Comparison of ENCODE assay signal across 10 cellular contexts in genomic region chr19:11453468-11454341, GRCh38. TPM values are rescaled to one million over a fixed set of nuclear protein-coding genes. Genes with fewer than 3 reads are reported as not detected.
A peak's percentile ranks its signal among the peaks of the same experiment; 100 is the strongest.
DNase-seq lines count a peak whose midpoint lies in the region; ATAC-seq and TF ChIP-seq lines count a peak whose summit lies in the region.
"Had no signal": no experiment of that assay in that cellular context is flagged by ENCODE, and none has a peak within 500 bp of the region (broad histone marks: within the 10 kb centered on the region; RNA-seq: fewer than 3 reads in every experiment).

No MANE protein-coding gene starts in this region.

- intact Hi-C loops in mucosa of descending colon (cut with DNase I, micrococcal nuclease) = no loop called here

- H3K27ac ChIP-seq in SU-DHL-6 (ENCODE audit: low read depth, low read length) (no peak overlapping the region), foreskin keratinocyte (no peak overlapping the region)

- no peaks in the 10 kb centered on the region for H3K79me2 ChIP-seq in SU-DHL-6 (ENCODE audit: insufficient read depth, low read length)

- no peak overlapping the region for H2AFZ ChIP-seq in SU-DHL-6 (ENCODE audit: low read depth, low read length, severe bottlenecking)

- H3K4me2 ChIP-seq in SU-DHL-6 (ENCODE audit: low read depth, low read length, poor library complexity, severe bottlenecking) = no peak overlapping the region

- H3K36me3 ChIP-seq in SU-DHL-6 (ENCODE audit: low read length) (no peaks in the 10 kb centered on the region), mucosa of descending colon (ENCODE audit: low read depth) (no peaks in the 10 kb centered on the region)

- no peak for ATAC-seq in foreskin keratinocyte
- no peak for ATAC-seq in mucosa of descending colon
- no peak for ATAC-seq in HG02885 (IDR thresholded peaks at IDR 0.05; ENCODE audit: poor library complexity, unreplicated experiment)

- 0 out of 2 replicates have a peak, but pooled peaks cover 8% of the 10 kb centered on the region for H3F3A ChIP-seq in SU-DHL-6 (ENCODE audit: insufficient read depth)

- H3K4me1 ChIP-seq in foreskin keratinocyte (no peaks in the 10 kb centered on the region), mucosa of descending colon (ENCODE audit: low read depth) (no peaks in the 10 kb centered on the region)

- peak overlapping the region; percentile 97 for H3K4me3 ChIP-seq in GM12865 (ENCODE audit: low read depth, low read length)
- no peak overlapping the region for H3K4me3 ChIP-seq in SU-DHL-6 (ENCODE audit: insufficient read depth, low read length, poor library complexity, severe bottlenecking)
- H3K4me3 ChIP-seq in mucosa of descending colon = no peak overlapping the region
- H3K4me3 ChIP-seq: SK-N-MC had no signal

- peak; percentile 77 for DNase-seq in 8988T
- peak; percentile 71 for DNase-seq in GM12865 (ENCODE audit: low read depth)
- no peak for DNase-seq in foreskin keratinocyte
- DNase-seq in RKO (ENCODE audit: low spot score) = no peak
- no peak for DNase-seq in SW480 (ENCODE audit: low spot score)
- no peak for DNase-seq in mucosa of descending colon
- DNase-seq: EL had no signal

- no peaks in the 10 kb centered on the region for H3K9me2 ChIP-seq in SU-DHL-6 (replicated peaks; ENCODE audit: insufficient read depth, low read length)

- H3K9me3 ChIP-seq in SU-DHL-6 (ENCODE audit: insufficient read depth, low read length) = no peaks in the 10 kb centered on the region
- H3K9me3 ChIP-seq in mucosa of descending colon = no peaks in the 10 kb centered on the region

- H4K20me1 ChIP-seq in SU-DHL-6 (ENCODE audit: low read depth, low read length) = no peaks in the 10 kb centered on the region

- TF ChIP-seq CTCF in GM12865 (IDR thresholded peaks at IDR 0.05; ENCODE audit: insufficient read depth, low read depth, low read length, missing control alignments) (peak; percentile 74), SU-DHL-6 (IDR thresholded peaks at IDR 0.05; ENCODE audit: insufficient read depth, low read length, poor library complexity, severe bottlenecking) (peak; percentile 81), foreskin keratinocyte (conservative IDR thresholded peaks at IDR 0.05) (peak; percentile 40), mucosa of descending colon (IDR thresholded peaks at IDR 0.05) (no peak)

- no peak overlapping the region for H3K9ac ChIP-seq in SU-DHL-6 (ENCODE audit: low read length)

- H3K27me3 ChIP-seq in SU-DHL-6 (ENCODE audit: low read length) (no peaks in the 10 kb centered on the region), foreskin keratinocyte (no peaks in the 10 kb centered on the region)

RNA-seq across cellular contexts. Expression of gene PRKCSH, which starts 18.3 kb away (rescaled TPM):
- total RNA-seq in foreskin keratinocyte (119 and 131 TPM in 2 replicates), mucosa of descending colon (100 to 1,000 TPM; 249 to 337 (median 302) TPM)
- 214 and 218 TPM in 2 replicates for polyA plus RNA-seq in foreskin keratinocyte

RNA-seq across cellular contexts. Expression of gene ODAD3, which starts 18.8 kb away (rescaled TPM):
- total RNA-seq in foreskin keratinocyte = 0.11 and 0.51 TPM in 2 replicates
- 0.31 and 0.42 TPM in 2 replicates for polyA plus RNA-seq in foreskin keratinocyte
- under 1 TPM in 2 of 3 donors, not detected in 1; 0.14 to 0.28 TPM for total RNA-seq in mucosa of descending colon

RNA-seq across cellular contexts. Expression of gene ELAVL3, which starts 27.1 kb away (rescaled TPM):
- not detected in 2 replicates for total RNA-seq in foreskin keratinocyte
- not detected in 2 replicates for polyA plus RNA-seq in foreskin keratinocyte
- 1 to 10 TPM in 1 of 3 donors, under 1 TPM in 1, not detected in 1; 0.51 to 2.5 TPM for total RNA-seq in mucosa of descending colon

RNA-seq across cellular contexts. Expression of gene RGL3, which starts 34.6 kb away (rescaled TPM):
- total RNA-seq in foreskin keratinocyte (not detected in 2 replicates), mucosa of descending colon (10 to 100 TPM; 10.7 to 15.1 (median 11.0) TPM)
- polyA plus RNA-seq in foreskin keratinocyte = 0.09 TPM in 1 of 2 replicates, not detected in the other

RNA-seq across cellular contexts. Expression of gene ZNF653, which starts 51.9 kb away (rescaled TPM):
- total RNA-seq in foreskin keratinocyte (4.0 and 4.5 TPM in 2 replicates), mucosa of descending colon (10 to 100 TPM; 10.4 to 13.5 (median 10.9) TPM)
- 3.0 and 4.2 TPM in 2 replicates for polyA plus RNA-seq in foreskin keratinocyte

Comparison
In these comparisons a context has a peak if more than half of its experiments do, and no peak if none do; other contexts are left out.
1. DNase-seq: peak in 8988T (single experiment) and GM12865 (single experiment); none in foreskin keratinocyte (0 of 2), RKO (single experiment), SW480 (single experiment) and mucosa of descending colon (0 of 3).